In genomic region chr6:7910654-7911344, GRCh38 we compare ENCODE assay signal across 8 cellular contexts. TPM values are rescaled to one million over a fixed set of nuclear protein-coding genes. Genes with fewer than 3 reads are reported as not detected.
DNase-seq lines count a peak whose midpoint lies in the region; ATAC-seq lines count a peak whose summit lies in the region.

TXNDC5 (minus strand) TSS chr6:7910788; CDS start chr6:7910776, 12 bp downstream.

- peak within 1 kb of the TSS; percentile 76 for H3K27ac Mint-ChIP-seq in activated CD4-positive, alpha-beta T cell treated with anti-CD3 and anti-CD28 coated beads for 36 hours

- H3K27me3 Mint-ChIP-seq in activated CD4-positive, alpha-beta T cell treated with anti-CD3 and anti-CD28 coated beads for 36 hours = no peaks in the 10 kb centered on the region

- DNase-seq in SIG-M5 treated with dmso at 0.1 percent for 504 hours (lab: John Stamatoyannopoulos, UW; ENCODE audit: unreplicated experiment) = peak; percentile 46
- no peak for DNase-seq in SIG-M5 (lab: John Stamatoyannopoulos, UW)
- DNase-seq in NCI-H2196 (lab: John Stamatoyannopoulos, UW; ENCODE audit: unreplicated experiment) = peak; percentile 82
- DNase-seq in activated CD4-positive, alpha-beta T cell treated with anti-CD3 and anti-CD28 coated beads for 36 hours = peak; percentile 83
- peak; percentile 33 to 74 (median 63) for DNase-seq in stimulated activated CD4-positive, alpha-beta T cell treated with anti-CD3 and anti-CD28 coated beads, Interleukin-1b, Interleukin-23, amount 100 ng/mL, for 24 hours (ENCODE audit: low read depth in 4 of 4, low spot score in 1 of 4)

- ATAC-seq in HG03039 (IDR thresholded peaks at IDR 0.05; ENCODE audit: unreplicated experiment) = peak; percentile 74
- peak; percentile 87 for ATAC-seq in activated CD4-positive, alpha-beta T cell treated with anti-CD3 and anti-CD28 coated beads for 36 hours

- no peaks in the 10 kb centered on the region for H3K9me3 Mint-ChIP-seq in activated CD4-positive, alpha-beta T cell treated with anti-CD3 and anti-CD28 coated beads for 36 hours (ENCODE audit: low read depth)

- peaks cover 15% of the 10 kb centered on the region for H3K4me1 Mint-ChIP-seq in activated CD4-positive, alpha-beta T cell treated with anti-CD3 and anti-CD28 coated beads for 36 hours

- no peaks in the 10 kb centered on the region for H3K27me3 ChIP-seq in layer of hippocampus (ENCODE audit: control insufficient read depth, insufficient read depth, low read length)

- H3K4me3 Mint-ChIP-seq in activated CD4-positive, alpha-beta T cell treated with anti-CD3 and anti-CD28 coated beads for 36 hours = peak within 1 kb of the TSS; percentile 91

- H3K36me3 Mint-ChIP-seq in activated CD4-positive, alpha-beta T cell treated with anti-CD3 and anti-CD28 coated beads for 36 hours (ENCODE audit: low read depth) = peaks cover 7% of the 10 kb centered on the region

- CTCF ChIA-PET in activated CD4-positive, alpha-beta T cell treated with anti-CD3 and anti-CD28 coated beads for 36 hours (lab: Charles Lee) = interaction anchor here (0.5 to 1.2 kb wide), 3 partner anchors 24 to 183 kb away, joined by 3 to 4 read pairs (median 3); no protein-coding TSS in a partner anchor

- intact Hi-C loops in activated CD4-positive, alpha-beta T cell treated with anti-CD3 and anti-CD28 coated beads for 36 hours (cut with DNase I, micrococcal nuclease) = loop anchor here (1.0 to 5.0 kb wide), 8 partner anchors 154 to 597 kb away; partner anchors contain the start of genes BLOC1S5 (in 2 of the 2), BMP6 (in 2 of the 2), CAGE1 (in 1 of the 2) and EEF1E1 (in 1 of the 2)

- POLR2A ChIA-PET in activated CD4-positive, alpha-beta T cell treated with anti-CD3 and anti-CD28 coated beads for 36 hours (lab: Charles Lee) = no interaction called here

- peak within 1 kb of the TSS; percentile 75 for H3K27ac ChIP-seq in cingulate gyrus (ENCODE audit: low read depth, low read length)
- H3K27ac ChIP-seq in layer of hippocampus (ENCODE audit: low read depth, low read length) = peak within 1 kb of the TSS; percentile 90

RNA-seq across cellular contexts. Expression of gene TXNDC5, which starts in this region (rescaled TPM):
- total RNA-seq in activated CD4-positive, alpha-beta T cell treated with anti-CD3 and anti-CD28 coated beads for 36 hours = 10 to 100 TPM; 44.4 to 52.8 TPM
